Comparison of ENCODE assay signal across 17 cellular contexts in the genomic region with DNA sequence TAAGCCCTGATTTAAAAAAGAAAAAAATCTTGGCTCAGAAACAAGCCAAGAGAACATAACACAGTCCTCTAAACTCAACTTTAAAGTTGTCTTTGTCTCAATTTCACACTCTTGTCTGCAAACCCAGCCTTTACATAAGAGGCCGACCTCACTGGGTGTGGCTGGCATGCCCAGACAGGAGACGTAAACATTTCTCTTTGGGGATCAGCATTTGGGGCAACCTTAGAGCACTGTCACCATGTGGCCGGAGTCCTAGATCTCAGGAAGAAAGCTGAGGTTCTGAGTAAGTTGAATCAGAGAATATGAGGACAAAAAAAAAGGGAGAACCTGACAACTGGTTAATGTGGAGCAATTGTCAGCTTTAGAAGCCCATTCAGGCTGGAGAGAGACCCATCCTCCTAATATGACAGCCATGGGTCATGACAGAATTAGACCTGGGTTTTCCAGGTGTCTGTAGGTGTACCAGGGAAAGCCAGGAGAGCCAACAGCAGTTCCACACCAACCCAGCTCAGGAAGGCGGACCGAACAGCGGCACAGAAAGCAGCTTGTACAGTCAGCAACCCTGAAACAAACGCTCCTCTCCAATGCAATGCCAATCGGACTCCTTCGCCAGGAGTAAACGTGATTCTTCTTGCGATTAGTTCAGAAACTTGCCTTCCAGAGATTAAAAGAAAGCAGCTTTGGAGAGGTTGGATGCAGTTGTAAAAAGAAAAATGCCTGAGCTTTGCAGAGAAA.
A peak's percentile ranks its signal among the peaks of the same experiment; 100 is the strongest.
DNase-seq lines count a peak whose midpoint lies in the region; ATAC-seq and TF ChIP-seq lines count a peak whose summit lies in the region.
"Had no signal": no experiment of that assay in that cellular context is flagged by ENCODE, and none has a peak within 500 bp of the region (broad histone marks: within the 10 kb centered on the region; RNA-seq: fewer than 3 reads in every experiment).

No MANE protein-coding gene starts in this region.

- peaks cover 4% of the 10 kb centered on the region for H3K36me3 Mint-ChIP-seq in activated naive CD4-positive, alpha-beta T cell treated with anti-CD3 and anti-CD28 coated beads, Interleukin-2, amount 10 ng/mL, durations not matched to agents 7 days and 5 days
- no peaks in the 10 kb centered on the region for H3K36me3 Mint-ChIP-seq in neural progenitor cell
- no peaks in the 10 kb centered on the region for H3K36me3 Mint-ChIP-seq in stimulated activated effector memory CD8-positive, alpha-beta T cell treated with anti-CD3 and anti-CD28 coated beads, Interleukin-12 subunit alpha, Interleukin-12 subunit beta, amount 100 ng/mL, for 72 hours
- H3K36me3 Mint-ChIP-seq: WTC11 had no signal

- H3K4me3 ChIP-seq in epithelial cell of esophagus (ENCODE audit: low read length) (peak overlapping the region; percentile 16), neural progenitor cell (no peak overlapping the region)
- H3K4me3 ChIP-seq: GM12878, PC-9 had no signal

- peak overlapping the region; percentile 5 for H3K27ac Mint-ChIP-seq in activated naive CD4-positive, alpha-beta T cell treated with anti-CD3 and anti-CD28 coated beads, Interleukin-2, amount 10 ng/mL, durations not matched to agents 7 days and 5 days
- H3K27ac Mint-ChIP-seq in neural progenitor cell: no peak overlapping the region
- no peak overlapping the region for H3K27ac Mint-ChIP-seq in stimulated activated effector memory CD8-positive, alpha-beta T cell treated with anti-CD3 and anti-CD28 coated beads, Interleukin-12 subunit alpha, Interleukin-12 subunit beta, amount 100 ng/mL, for 72 hours
- H3K27ac Mint-ChIP-seq: WTC11 had no signal

- H3K79me2 ChIP-seq in neural progenitor cell (ENCODE audit: low read depth): no peaks in the 10 kb centered on the region

- TF ChIP-seq CTCF in epithelial cell of esophagus (IDR thresholded peaks at IDR 0.05; ENCODE audit: insufficient read depth, low read depth, low read length, missing control alignments): no peak
- TF ChIP-seq CTCF in neural progenitor cell (IDR thresholded peaks at IDR 0.05): no peak

- no peaks in the 10 kb centered on the region for H3K9me3 Mint-ChIP-seq in activated naive CD4-positive, alpha-beta T cell treated with anti-CD3 and anti-CD28 coated beads, Interleukin-2, amount 10 ng/mL, durations not matched to agents 7 days and 5 days
- H3K9me3 Mint-ChIP-seq in neural progenitor cell: no peaks in the 10 kb centered on the region
- H3K9me3 Mint-ChIP-seq in stimulated activated effector memory CD8-positive, alpha-beta T cell treated with anti-CD3 and anti-CD28 coated beads, Interleukin-12 subunit alpha, Interleukin-12 subunit beta, amount 100 ng/mL, for 72 hours: no peaks in the 10 kb centered on the region
- H3K9me3 Mint-ChIP-seq: WTC11 had no signal

- no peak overlapping the region for H3K27ac ChIP-seq in neural progenitor cell
- H3K27ac ChIP-seq: PC-9 had no signal

- no peak overlapping the region for H3K4me2 ChIP-seq in neural progenitor cell
- H3K4me2 ChIP-seq: PC-9 had no signal

- no peak overlapping the region for H3K4me3 Mint-ChIP-seq in activated naive CD4-positive, alpha-beta T cell treated with anti-CD3 and anti-CD28 coated beads, Interleukin-2, amount 10 ng/mL, durations not matched to agents 7 days and 5 days
- H3K4me3 Mint-ChIP-seq in neural progenitor cell: no peak overlapping the region
- H3K4me3 Mint-ChIP-seq in stimulated activated effector memory CD8-positive, alpha-beta T cell treated with anti-CD3 and anti-CD28 coated beads, Interleukin-12 subunit alpha, Interleukin-12 subunit beta, amount 100 ng/mL, for 72 hours: no peak overlapping the region
- H3K4me3 Mint-ChIP-seq: WTC11 had no signal

- H3K4me1 ChIP-seq in neural progenitor cell: peaks cover 21% of the 10 kb centered on the region

- peaks cover 22% of the 10 kb centered on the region for H3K4me1 Mint-ChIP-seq in activated naive CD4-positive, alpha-beta T cell treated with anti-CD3 and anti-CD28 coated beads, Interleukin-2, amount 10 ng/mL, durations not matched to agents 7 days and 5 days
- H3K4me1 Mint-ChIP-seq in neural progenitor cell: no peaks in the 10 kb centered on the region
- H3K4me1 Mint-ChIP-seq in stimulated activated effector memory CD8-positive, alpha-beta T cell treated with anti-CD3 and anti-CD28 coated beads, Interleukin-12 subunit alpha, Interleukin-12 subunit beta, amount 100 ng/mL, for 72 hours: no peaks in the 10 kb centered on the region

- CTCF ChIA-PET in activated naive CD4-positive, alpha-beta T cell treated with anti-CD3 and anti-CD28 coated beads, Interleukin-2, amount 10 ng/mL, durations not matched to agents 7 days and 5 days (lab: Charles Lee): interaction anchor here (0.6 kb wide), 1 partner anchor 10 kb away, joined by 3 read pairs; no protein-coding TSS in a partner anchor

- no peak for ATAC-seq in GM19324 (IDR thresholded peaks at IDR 0.05; ENCODE audit: low FRiP score, unreplicated experiment)
- no peak for ATAC-seq in stimulated activated effector memory CD8-positive, alpha-beta T cell treated with anti-CD3 and anti-CD28 coated beads, Interleukin-12 subunit alpha, Interleukin-12 subunit beta, amount 100 ng/mL, for 72 hours
- ATAC-seq in GM21515 (IDR thresholded peaks at IDR 0.05; ENCODE audit: unreplicated experiment): no peak
- ATAC-seq: GM12878, WTC11 had no signal

- no peaks in the 10 kb centered on the region for H4K20me1 ChIP-seq in neural progenitor cell (ENCODE audit: low read depth)

- no peak for DNase-seq in activated naive CD4-positive, alpha-beta T cell treated with anti-CD3 and anti-CD28 coated beads, Interleukin-2, amount 10 ng/mL, durations not matched to agents 7 days and 5 days
- DNase-seq in activated naive CD4-positive, alpha-beta T cell treated with Interleukin-2 at 50 U/mL for 16 hours: no peak
- DNase-seq in epithelial cell of esophagus (ENCODE audit: low read depth) (peak; percentile 85), neural progenitor cell (ENCODE audit: low spot score) (no peak), GDM1 (lab: John Stamatoyannopoulos, UW) (no peak)
- DNase-seq in stimulated activated effector memory CD8-positive, alpha-beta T cell treated with anti-CD3 and anti-CD28 coated beads, Interleukin-12 subunit alpha, Interleukin-12 subunit beta, amount 100 ng/mL, for 72 hours (ENCODE audit: low spot score in 2 of 2): no peak
- DNase-seq: 8988T; activated naive CD4-positive, alpha-beta T cell treated with anti-CD3 and anti-CD28 coated beads, Interleukin-2, amount 50 U/mL, for 16 hours; caudate nucleus; EL; NCI-H1417; stimulated activated CD4-positive, alpha-beta T cell treated with anti-CD3 and anti-CD28 coated beads, Interleukin-15, amount 100 ng/mL, for 24 hours had no signal

- no peaks in the 10 kb centered on the region for H3K9me3 ChIP-seq in neural progenitor cell (ENCODE audit: low read depth)

- H2AFZ ChIP-seq in neural progenitor cell (replicated peaks): peak overlapping the region; percentile 43
- H2AFZ ChIP-seq: PC-9 had no signal

- no peaks in the 10 kb centered on the region for H3K36me3 ChIP-seq in neural progenitor cell

- H3K27me3 ChIP-seq in neural progenitor cell: no peaks in the 10 kb centered on the region

- no peak overlapping the region for H3K9ac ChIP-seq in neural progenitor cell

- H3F3A ChIP-seq in neural progenitor cell (ENCODE audit: low read depth): no peaks in the 10 kb centered on the region

- peaks cover 49% of the 10 kb centered on the region for H3K27me3 Mint-ChIP-seq in activated naive CD4-positive, alpha-beta T cell treated with anti-CD3 and anti-CD28 coated beads, Interleukin-2, amount 10 ng/mL, durations not matched to agents 7 days and 5 days
- H3K27me3 Mint-ChIP-seq in neural progenitor cell (ENCODE audit: insufficient read depth, low read depth): no peaks in the 10 kb centered on the region
